ENCODE assay signal across 1 cellular context in genomic region chr1:230537456-230537855, GRCh38.
TF ChIP-seq lines count a peak whose summit lies in the region.

No MANE protein-coding gene starts in this region.

TF ChIP-seq in WTC11, 78 proteins besides CTCF, POLR2A, EP300 and RAD21 (continued from another document):
- TF ChIP-seq, protein P1, sequence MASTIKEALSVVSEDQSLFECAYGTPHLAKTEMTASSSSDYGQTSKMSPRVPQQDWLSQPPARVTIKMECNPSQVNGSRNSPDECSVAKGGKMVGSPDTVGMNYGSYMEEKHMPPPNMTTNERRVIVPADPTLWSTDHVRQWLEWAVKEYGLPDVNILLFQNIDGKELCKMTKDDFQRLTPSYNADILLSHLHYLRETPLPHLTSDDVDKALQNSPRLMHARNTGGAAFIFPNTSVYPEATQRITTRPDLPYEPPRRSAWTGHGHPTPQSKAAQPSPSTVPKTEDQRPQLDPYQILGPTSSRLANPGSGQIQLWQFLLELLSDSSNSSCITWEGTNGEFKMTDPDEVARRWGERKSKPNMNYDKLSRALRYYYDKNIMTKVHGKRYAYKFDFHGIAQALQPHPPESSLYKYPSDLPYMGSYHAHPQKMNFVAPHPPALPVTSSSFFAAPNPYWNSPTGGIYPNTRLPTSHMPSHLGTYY (CRISPR knock-in tag; IDR thresholded peaks at IDR 0.05), result no peak
- TF ChIP-seq SOX15 (CRISPR knock-in tag; IDR thresholded peaks at IDR 0.05) (no peak), ZNF423 (CRISPR knock-in tag; IDR thresholded peaks at IDR 0.05) (peak; percentile 9; the same call in 1 of the 2 replicates), AFF4 (CRISPR knock-in tag; IDR thresholded peaks at IDR 0.05; ENCODE audit: borderline replicate concordance) (no peak), SP1 (CRISPR knock-in tag; conservative IDR thresholded peaks at IDR 0.05) (no peak), EMX1 (CRISPR knock-in tag; IDR thresholded peaks at IDR 0.05) (no peak)
